In genomic region chr1:164583835-164584539, GRCh38 we compare ENCODE assay signal across 21 cellular contexts. TPM values are rescaled to one million over a fixed set of nuclear protein-coding genes. Genes with fewer than 3 reads are reported as not detected.
"Had no signal": no experiment of that assay in that cellular context is flagged by ENCODE, and none has a peak within 500 bp of the region (broad histone marks: within the 10 kb centered on the region; RNA-seq: fewer than 3 reads in every experiment).

No MANE protein-coding gene starts in this region.

- H3K36me3 ChIP-seq: breast epithelium, right lobe of liver, thoracic aorta had no signal

- H3K4me1 Mint-ChIP-seq: activated naive CD4-positive, alpha-beta T cell treated with anti-CD3 and anti-CD28 coated beads, Interleukin-2, amount 10 ng/mL, durations not matched to agents 7 days and 5 days; stimulated activated effector memory CD8-positive, alpha-beta T cell treated with anti-CD3 and anti-CD28 coated beads, Interleukin-12 subunit alpha, Interleukin-12 subunit beta, amount 100 ng/mL, for 72 hours had no signal

- H3K27ac ChIP-seq: breast epithelium, hepatocyte, right lobe of liver, thoracic aorta had no signal

- H3K4me3 Mint-ChIP-seq: activated naive CD4-positive, alpha-beta T cell treated with anti-CD3 and anti-CD28 coated beads, Interleukin-2, amount 10 ng/mL, durations not matched to agents 7 days and 5 days; dendritic cell treated with granulocyte-macrophage colony-stimulating factor and Interleukin-4, amounts not matched to agents 40 ng/mL and 50 ng/mL, for 4 days; stimulated activated effector memory CD8-positive, alpha-beta T cell treated with anti-CD3 and anti-CD28 coated beads, Interleukin-12 subunit alpha, Interleukin-12 subunit beta, amount 100 ng/mL, for 72 hours had no signal

- H3K27me3 ChIP-seq: breast epithelium, hepatocyte, right lobe of liver had no signal

- DNase-seq: activated CD4-positive, alpha-beta T cell treated with anti-CD3 and anti-CD28 coated beads, Interleukin-2, amount 50 U/mL, for 1 hour; activated CD4-positive, CD25-positive, alpha-beta regulatory T cell treated with anti-CD3 and anti-CD28 coated beads, Interleukin-2, amount 50 U/mL, for 72 hours; activated CD8-positive, alpha-beta memory T cell treated with anti-CD3 and anti-CD28 coated beads for 24 hours; activated CD8-positive, alpha-beta memory T cell treated with anti-CD3 and anti-CD28 coated beads, Interleukin-2, amount 50 U/mL, for 48 hours; activated effector memory CD4-positive, alpha-beta T cell treated with Interleukin-2 at 50 U/mL for 16 hours; activated naive CD4-positive, alpha-beta T cell treated with anti-CD3 and anti-CD28 coated beads, Interleukin-2, amount 10 ng/mL, durations not matched to agents 7 days and 5 days; activated T-cell treated with anti-CD3 and anti-CD28 coated beads, Interleukin-2, amount 50 U/mL, for 48 hours; aorta; effector CD8-positive, alpha-beta T cell; right lobe of liver; stimulated activated CD4-positive, alpha-beta T cell treated with anti-CD3 and anti-CD28 coated beads, Interleukin-4, amount 100 ng/mL, for 24 hours had no signal

- H3K36me3 Mint-ChIP-seq: activated naive CD4-positive, alpha-beta T cell treated with anti-CD3 and anti-CD28 coated beads, Interleukin-2, amount 10 ng/mL, durations not matched to agents 7 days and 5 days; stimulated activated effector memory CD8-positive, alpha-beta T cell treated with anti-CD3 and anti-CD28 coated beads, Interleukin-12 subunit alpha, Interleukin-12 subunit beta, amount 100 ng/mL, for 72 hours had no signal

- H3K4me3 ChIP-seq: breast epithelium, hepatocyte, lung, right lobe of liver, thoracic aorta had no signal

- H3K9me3 ChIP-seq: breast epithelium, right lobe of liver, thoracic aorta had no signal

- H3K27ac Mint-ChIP-seq: activated naive CD4-positive, alpha-beta T cell treated with anti-CD3 and anti-CD28 coated beads, Interleukin-2, amount 10 ng/mL, durations not matched to agents 7 days and 5 days; dendritic cell treated with granulocyte-macrophage colony-stimulating factor and Interleukin-4, amounts not matched to agents 40 ng/mL and 50 ng/mL, for 4 days; stimulated activated effector memory CD8-positive, alpha-beta T cell treated with anti-CD3 and anti-CD28 coated beads, Interleukin-12 subunit alpha, Interleukin-12 subunit beta, amount 100 ng/mL, for 72 hours had no signal

- H3K9me3 Mint-ChIP-seq: activated naive CD4-positive, alpha-beta T cell treated with anti-CD3 and anti-CD28 coated beads, Interleukin-2, amount 10 ng/mL, durations not matched to agents 7 days and 5 days; dendritic cell treated with granulocyte-macrophage colony-stimulating factor and Interleukin-4, amounts not matched to agents 40 ng/mL and 50 ng/mL, for 4 days; neural crest cell had no signal

- FAIRE-seq: endothelial cell of umbilical vein, islet of Langerhans had no signal

- H3K4me2 ChIP-seq: hepatocyte had no signal

- H2AFZ ChIP-seq: hepatocyte had no signal

- H3K27me3 Mint-ChIP-seq: activated naive CD4-positive, alpha-beta T cell treated with anti-CD3 and anti-CD28 coated beads, Interleukin-2, amount 10 ng/mL, durations not matched to agents 7 days and 5 days had no signal

RNA-seq across cellular contexts. Expression of gene PBX1, which starts 25.0 kb away (rescaled TPM):
- total RNA-seq: T-helper 1 cell treated with Interleukin-12 subunit alpha and Interleukin-12 subunit beta and Interleukin-4 antibody, amounts not matched to agents 30 ng/mL and 1 ng/mL, for 36 hours had no signal
